1 cellular context compared by ENCODE assay signal in the genomic region with DNA sequence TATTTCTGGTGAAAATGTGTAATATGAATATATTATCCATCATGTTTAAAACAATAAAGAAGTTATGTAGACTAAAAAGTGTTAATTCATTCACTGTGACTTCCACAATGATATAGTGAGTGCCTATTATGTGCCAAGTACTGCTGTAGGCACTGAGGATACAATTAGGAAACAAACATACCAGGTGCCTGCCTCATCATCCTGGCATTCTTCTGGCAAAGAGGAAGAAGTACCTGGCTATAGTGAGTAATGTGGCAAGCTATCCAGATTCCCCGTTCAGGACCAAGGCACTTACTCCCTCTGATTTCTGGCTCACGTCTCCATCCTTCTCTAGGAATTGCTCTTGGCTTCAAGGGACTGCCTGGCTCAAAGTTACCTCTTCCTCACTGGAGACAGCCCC.
TF ChIP-seq lines count a peak whose summit lies in the region.

No MANE protein-coding gene starts in this region.

TF ChIP-seq in GM23338, 12 proteins besides CTCF, POLR2A, EP300 and RAD21 (continued from another document):
- TF ChIP-seq, protein P1, sequence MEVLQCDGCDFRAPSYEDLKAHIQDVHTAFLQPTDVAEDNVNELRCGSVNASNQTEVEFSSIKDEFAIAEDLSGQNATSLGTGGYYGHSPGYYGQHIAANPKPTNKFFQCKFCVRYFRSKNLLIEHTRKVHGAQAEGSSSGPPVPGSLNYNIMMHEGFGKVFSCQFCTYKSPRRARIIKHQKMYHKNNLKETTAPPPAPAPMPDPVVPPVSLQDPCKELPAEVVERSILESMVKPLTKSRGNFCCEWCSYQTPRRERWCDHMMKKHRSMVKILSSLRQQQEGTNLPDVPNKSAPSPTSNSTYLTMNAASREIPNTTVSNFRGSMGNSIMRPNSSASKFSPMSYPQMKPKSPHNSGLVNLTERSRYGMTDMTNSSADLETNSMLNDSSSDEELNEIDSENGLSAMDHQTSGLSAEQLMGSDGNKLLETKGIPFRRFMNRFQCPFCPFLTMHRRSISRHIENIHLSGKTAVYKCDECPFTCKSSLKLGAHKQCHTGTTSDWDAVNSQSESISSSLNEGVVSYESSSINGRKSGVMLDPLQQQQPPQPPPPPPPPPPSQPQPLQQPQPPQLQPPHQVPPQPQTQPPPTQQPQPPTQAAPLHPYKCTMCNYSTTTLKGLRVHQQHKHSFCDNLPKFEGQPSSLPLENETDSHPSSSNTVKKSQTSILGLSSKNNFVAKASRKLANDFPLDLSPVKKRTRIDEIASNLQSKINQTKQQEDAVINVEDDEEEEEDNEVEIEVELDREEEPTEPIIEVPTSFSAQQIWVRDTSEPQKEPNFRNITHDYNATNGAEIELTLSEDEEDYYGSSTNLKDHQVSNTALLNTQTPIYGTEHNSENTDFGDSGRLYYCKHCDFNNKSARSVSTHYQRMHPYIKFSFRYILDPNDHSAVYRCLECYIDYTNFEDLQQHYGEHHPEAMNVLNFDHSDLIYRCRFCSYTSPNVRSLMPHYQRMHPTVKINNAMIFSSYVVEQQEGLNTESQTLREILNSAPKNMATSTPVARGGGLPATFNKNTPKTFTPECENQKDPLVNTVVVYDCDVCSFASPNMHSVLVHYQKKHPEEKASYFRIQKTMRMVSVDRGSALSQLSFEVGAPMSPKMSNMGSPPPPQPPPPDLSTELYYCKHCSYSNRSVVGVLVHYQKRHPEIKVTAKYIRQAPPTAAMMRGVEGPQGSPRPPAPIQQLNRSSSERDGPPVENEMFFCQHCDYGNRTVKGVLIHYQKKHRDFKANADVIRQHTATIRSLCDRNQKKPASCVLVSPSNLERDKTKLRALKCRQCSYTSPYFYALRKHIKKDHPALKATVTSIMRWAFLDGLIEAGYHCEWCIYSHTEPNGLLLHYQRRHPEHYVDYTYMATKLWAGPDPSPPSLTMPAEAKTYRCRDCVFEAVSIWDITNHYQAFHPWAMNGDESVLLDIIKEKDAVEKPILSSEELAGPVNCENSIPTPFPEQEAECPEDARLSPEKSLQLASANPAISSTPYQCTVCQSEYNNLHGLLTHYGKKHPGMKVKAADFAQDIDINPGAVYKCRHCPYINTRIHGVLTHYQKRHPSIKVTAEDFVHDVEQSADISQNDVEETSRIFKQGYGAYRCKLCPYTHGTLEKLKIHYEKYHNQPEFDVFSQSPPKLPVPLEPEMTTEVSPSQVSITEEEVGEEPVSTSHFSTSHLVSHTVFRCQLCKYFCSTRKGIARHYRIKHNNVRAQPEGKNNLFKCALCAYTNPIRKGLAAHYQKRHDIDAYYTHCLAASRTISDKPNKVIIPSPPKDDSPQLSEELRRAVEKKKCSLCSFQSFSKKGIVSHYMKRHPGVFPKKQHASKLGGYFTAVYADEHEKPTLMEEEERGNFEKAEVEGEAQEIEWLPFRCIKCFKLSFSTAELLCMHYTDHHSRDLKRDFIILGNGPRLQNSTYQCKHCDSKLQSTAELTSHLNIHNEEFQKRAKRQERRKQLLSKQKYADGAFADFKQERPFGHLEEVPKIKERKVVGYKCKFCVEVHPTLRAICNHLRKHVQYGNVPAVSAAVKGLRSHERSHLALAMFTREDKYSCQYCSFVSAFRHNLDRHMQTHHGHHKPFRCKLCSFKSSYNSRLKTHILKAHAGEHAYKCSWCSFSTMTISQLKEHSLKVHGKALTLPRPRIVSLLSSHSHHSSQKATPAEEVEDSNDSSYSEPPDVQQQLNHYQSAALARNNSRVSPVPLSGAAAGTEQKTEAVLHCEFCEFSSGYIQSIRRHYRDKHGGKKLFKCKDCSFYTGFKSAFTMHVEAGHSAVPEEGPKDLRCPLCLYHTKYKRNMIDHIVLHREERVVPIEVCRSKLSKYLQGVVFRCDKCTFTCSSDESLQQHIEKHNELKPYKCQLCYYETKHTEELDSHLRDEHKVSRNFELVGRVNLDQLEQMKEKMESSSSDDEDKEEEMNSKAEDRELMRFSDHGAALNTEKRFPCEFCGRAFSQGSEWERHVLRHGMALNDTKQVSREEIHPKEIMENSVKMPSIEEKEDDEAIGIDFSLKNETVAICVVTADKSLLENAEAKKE (CRISPR knock-in tag; IDR thresholded peaks at IDR 0.05) = no peak
